ENCODE assay signal across 8 cellular contexts in the genomic region with DNA sequence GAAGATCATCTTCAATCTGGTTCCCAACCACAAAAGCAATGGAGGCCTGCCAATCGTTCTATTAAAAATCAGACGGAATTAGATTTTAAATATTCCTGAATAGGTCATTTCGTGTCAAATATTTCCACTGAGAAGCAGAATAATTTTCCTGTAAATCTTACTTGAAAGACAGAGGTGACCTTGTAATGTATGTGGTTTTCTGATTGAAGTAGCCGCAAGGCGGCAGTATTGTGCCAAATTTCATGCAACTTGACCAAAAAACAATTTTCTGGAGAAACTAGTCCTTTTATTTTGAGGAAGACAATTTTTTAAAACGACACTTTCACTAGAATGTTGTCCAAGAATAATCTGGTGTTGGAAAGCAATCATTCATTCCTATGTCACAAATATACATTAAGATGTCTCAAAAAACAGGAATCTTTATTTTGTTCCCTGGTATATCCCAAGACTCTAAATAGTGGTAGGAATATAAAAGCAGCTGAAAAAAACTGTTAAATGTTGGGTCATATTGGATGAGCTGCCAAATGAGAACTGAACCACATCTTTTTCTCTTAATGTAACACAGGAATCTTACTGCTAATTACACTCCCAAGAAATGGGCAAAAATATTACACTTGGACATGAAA. TPM values are rescaled to one million over a fixed set of nuclear protein-coding genes. Genes with fewer than 3 reads are reported as not detected.
DNase-seq lines count a peak whose midpoint lies in the region; ATAC-seq and TF ChIP-seq lines count a peak whose summit lies in the region.

No MANE protein-coding gene starts in this region.

- H3K4me3 ChIP-seq in prostate gland: no peak overlapping the region

- H3K27ac ChIP-seq in prostate gland: no peak overlapping the region

- TF ChIP-seq POLR2A in prostate gland (IDR thresholded peaks at IDR 0.05): no peak

- no peaks in the 10 kb centered on the region for H3K4me1 ChIP-seq in prostate gland (replicated peaks)

- no peak overlapping the region for H3K4me3 Mint-ChIP-seq in activated CD4-positive, alpha-beta T cell treated with anti-CD3 and anti-CD28 coated beads, Interleukin-2, amount 10 ng/mL, durations not matched to agents 24 days and 14 days
- H3K4me3 Mint-ChIP-seq in WTC11: no peak overlapping the region

- no peaks in the 10 kb centered on the region for H3K36me3 Mint-ChIP-seq in activated CD4-positive, alpha-beta T cell treated with anti-CD3 and anti-CD28 coated beads, Interleukin-2, amount 10 ng/mL, durations not matched to agents 24 days and 14 days (ENCODE audit: low read depth)
- 0 out of 2 replicates have a peak, but pooled peaks cover 5% of the 10 kb centered on the region for H3K36me3 Mint-ChIP-seq in WTC11

- H3K9me3 ChIP-seq in prostate gland: no peaks in the 10 kb centered on the region

- POLR2A ChIA-PET in WTC11 (lab: Charles Lee): no interaction called here

- H3K4me1 Mint-ChIP-seq in activated CD4-positive, alpha-beta T cell treated with anti-CD3 and anti-CD28 coated beads, Interleukin-2, amount 10 ng/mL, durations not matched to agents 24 days and 14 days: no peaks in the 10 kb centered on the region
- peaks cover 10% of the 10 kb centered on the region for H3K4me1 Mint-ChIP-seq in WTC11

- CTCF ChIA-PET in WTC11 (lab: Charles Lee): interaction anchor here (0.6 to 1.4 kb wide), 8 partner anchors 9 to 857 kb away, joined by 3 to 8 read pairs (median 4); no protein-coding TSS in a partner anchor

- intact Hi-C loops in activated CD4-positive, alpha-beta T cell treated with anti-CD3 and anti-CD28 coated beads, Interleukin-2, amount 10 ng/mL, durations not matched to agents 24 days and 14 days (cut with micrococcal nuclease): no loop called here
- intact Hi-C loops in head of caudate nucleus (cut with DNase I): no loop called here
- intact Hi-C loops in prostate gland (cut with DNase I): loop anchor here (5.0 kb wide), 1 partner anchor 856 kb away; no protein-coding TSS in a partner anchor

- no peaks in the 10 kb centered on the region for H3K27me3 ChIP-seq in prostate gland (replicated peaks; ENCODE audit: insufficient read depth)

- peak; percentile 75 for DNase-seq in activated CD4-positive, alpha-beta T cell treated with anti-CD3 and anti-CD28 coated beads, Interleukin-2, amount 10 ng/mL, durations not matched to agents 24 days and 14 days
- no peak for DNase-seq in activated CD4-positive, alpha-beta T cell treated with anti-CD3 and anti-CD28 coated beads for 4 hours
- DNase-seq in NCI-H1048 (lab: John Stamatoyannopoulos, UW) (peak; percentile 26), WTC11 (ENCODE audit: low spot score) (peak; percentile 70), head of caudate nucleus (peak; percentile 4 to 82 (median 58)), prostate gland (ENCODE audit: low spot score) (peak; percentile 34), germinal center (ENCODE audit: low spot score) (no peak)

- H3K27ac Mint-ChIP-seq in activated CD4-positive, alpha-beta T cell treated with anti-CD3 and anti-CD28 coated beads, Interleukin-2, amount 10 ng/mL, durations not matched to agents 24 days and 14 days: no peak overlapping the region
- H3K27ac Mint-ChIP-seq in WTC11: no peak overlapping the region; the same call in 1 of the 2 replicates

- peak; percentile 49 for TF ChIP-seq CTCF in WTC11 (IDR thresholded peaks at IDR 0.05)
- peak; percentile 11 to 70 (median 57) for TF ChIP-seq CTCF in prostate gland (IDR thresholded peaks at IDR 0.05)

- ATAC-seq in WTC11: peak; percentile 34
- no peak for ATAC-seq in GM19395 (IDR thresholded peaks at IDR 0.05; ENCODE audit: unreplicated experiment)

- no peaks in the 10 kb centered on the region for H3K9me3 Mint-ChIP-seq in activated CD4-positive, alpha-beta T cell treated with anti-CD3 and anti-CD28 coated beads, Interleukin-2, amount 10 ng/mL, durations not matched to agents 24 days and 14 days
- peaks cover 7% of the 10 kb centered on the region for H3K9me3 Mint-ChIP-seq in WTC11

- WGBS in prostate gland: under 1% methylated on average over 6 of the region's 6 CpGs

- no peaks in the 10 kb centered on the region for H3K27me3 Mint-ChIP-seq in activated CD4-positive, alpha-beta T cell treated with anti-CD3 and anti-CD28 coated beads, Interleukin-2, amount 10 ng/mL, durations not matched to agents 24 days and 14 days
- no peaks in the 10 kb centered on the region for H3K27me3 Mint-ChIP-seq in WTC11 (ENCODE audit: low read depth)

- H3K36me3 ChIP-seq in prostate gland: no peaks in the 10 kb centered on the region

TF ChIP-seq in WTC11, 78 proteins besides CTCF, POLR2A, EP300 and RAD21:
- TF ChIP-seq, protein P1, sequence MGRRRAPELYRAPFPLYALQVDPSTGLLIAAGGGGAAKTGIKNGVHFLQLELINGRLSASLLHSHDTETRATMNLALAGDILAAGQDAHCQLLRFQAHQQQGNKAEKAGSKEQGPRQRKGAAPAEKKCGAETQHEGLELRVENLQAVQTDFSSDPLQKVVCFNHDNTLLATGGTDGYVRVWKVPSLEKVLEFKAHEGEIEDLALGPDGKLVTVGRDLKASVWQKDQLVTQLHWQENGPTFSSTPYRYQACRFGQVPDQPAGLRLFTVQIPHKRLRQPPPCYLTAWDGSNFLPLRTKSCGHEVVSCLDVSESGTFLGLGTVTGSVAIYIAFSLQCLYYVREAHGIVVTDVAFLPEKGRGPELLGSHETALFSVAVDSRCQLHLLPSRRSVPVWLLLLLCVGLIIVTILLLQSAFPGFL (CRISPR knock-in tag; IDR thresholded peaks at IDR 0.05; ENCODE audit: borderline replicate concordance): no peak
- no peak for TF ChIP-seq ZNF138 (CRISPR knock-in tag; conservative IDR thresholded peaks at IDR 0.05)
- TF ChIP-seq, protein P2, sequence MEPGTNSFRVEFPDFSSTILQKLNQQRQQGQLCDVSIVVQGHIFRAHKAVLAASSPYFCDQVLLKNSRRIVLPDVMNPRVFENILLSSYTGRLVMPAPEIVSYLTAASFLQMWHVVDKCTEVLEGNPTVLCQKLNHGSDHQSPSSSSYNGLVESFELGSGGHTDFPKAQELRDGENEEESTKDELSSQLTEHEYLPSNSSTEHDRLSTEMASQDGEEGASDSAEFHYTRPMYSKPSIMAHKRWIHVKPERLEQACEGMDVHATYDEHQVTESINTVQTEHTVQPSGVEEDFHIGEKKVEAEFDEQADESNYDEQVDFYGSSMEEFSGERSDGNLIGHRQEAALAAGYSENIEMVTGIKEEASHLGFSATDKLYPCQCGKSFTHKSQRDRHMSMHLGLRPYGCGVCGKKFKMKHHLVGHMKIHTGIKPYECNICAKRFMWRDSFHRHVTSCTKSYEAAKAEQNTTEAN (CRISPR knock-in tag; IDR thresholded peaks at IDR 0.05): no peak
- TF ChIP-seq, protein P3, sequence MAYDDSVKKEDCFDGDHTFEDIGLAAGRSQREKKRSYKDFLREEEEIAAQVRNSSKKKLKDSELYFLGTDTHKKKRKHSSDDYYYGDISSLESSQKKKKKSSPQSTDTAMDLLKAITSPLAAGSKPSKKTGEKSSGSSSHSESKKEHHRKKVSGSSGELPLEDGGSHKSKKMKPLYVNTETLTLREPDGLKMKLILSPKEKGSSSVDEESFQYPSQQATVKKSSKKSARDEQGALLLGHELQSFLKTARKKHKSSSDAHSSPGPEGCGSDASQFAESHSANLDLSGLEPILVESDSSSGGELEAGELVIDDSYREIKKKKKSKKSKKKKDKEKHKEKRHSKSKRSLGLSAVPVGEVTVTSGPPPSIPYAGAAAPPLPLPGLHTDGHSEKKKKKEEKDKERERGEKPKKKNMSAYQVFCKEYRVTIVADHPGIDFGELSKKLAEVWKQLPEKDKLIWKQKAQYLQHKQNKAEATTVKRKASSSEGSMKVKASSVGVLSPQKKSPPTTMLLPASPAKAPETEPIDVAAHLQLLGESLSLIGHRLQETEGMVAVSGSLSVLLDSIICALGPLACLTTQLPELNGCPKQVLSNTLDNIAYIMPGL (CRISPR knock-in tag; IDR thresholded peaks at IDR 0.05): no peak

RNA-seq across cellular contexts. Expression of a gene that starts 33.6 kb away (rescaled TPM):
- total RNA-seq in activated CD4-positive, alpha-beta T cell treated with anti-CD3 and anti-CD28 coated beads, Interleukin-2, amount 10 ng/mL, durations not matched to agents 24 days and 14 days: not detected in 2 replicates
- total RNA-seq in WTC11 (2021) (0.52 to 0.78 TPM (median 0.71 TPM) in 3 replicates), prostate gland (1 to 10 TPM in 1 of 2 donors, not detected in 1; 9.0 TPM)

Comparison
In these comparisons a context has a peak if more than half of its experiments do, and no peak if none do; other contexts are left out.
1. DNase-seq: peak in activated CD4-positive, alpha-beta T cell treated with anti-CD3 and anti-CD28 coated beads, Interleukin-2, amount 10 ng/mL, durations not matched to agents 24 days and 14 days (single experiment), NCI-H1048 (single experiment), WTC11 (single experiment), head of caudate nucleus (42 of 42) and prostate gland (single experiment); none in activated CD4-positive, alpha-beta T cell treated with anti-CD3 and anti-CD28 coated beads for 4 hours (0 of 2) and germinal center (single experiment).